In the genomic region with DNA sequence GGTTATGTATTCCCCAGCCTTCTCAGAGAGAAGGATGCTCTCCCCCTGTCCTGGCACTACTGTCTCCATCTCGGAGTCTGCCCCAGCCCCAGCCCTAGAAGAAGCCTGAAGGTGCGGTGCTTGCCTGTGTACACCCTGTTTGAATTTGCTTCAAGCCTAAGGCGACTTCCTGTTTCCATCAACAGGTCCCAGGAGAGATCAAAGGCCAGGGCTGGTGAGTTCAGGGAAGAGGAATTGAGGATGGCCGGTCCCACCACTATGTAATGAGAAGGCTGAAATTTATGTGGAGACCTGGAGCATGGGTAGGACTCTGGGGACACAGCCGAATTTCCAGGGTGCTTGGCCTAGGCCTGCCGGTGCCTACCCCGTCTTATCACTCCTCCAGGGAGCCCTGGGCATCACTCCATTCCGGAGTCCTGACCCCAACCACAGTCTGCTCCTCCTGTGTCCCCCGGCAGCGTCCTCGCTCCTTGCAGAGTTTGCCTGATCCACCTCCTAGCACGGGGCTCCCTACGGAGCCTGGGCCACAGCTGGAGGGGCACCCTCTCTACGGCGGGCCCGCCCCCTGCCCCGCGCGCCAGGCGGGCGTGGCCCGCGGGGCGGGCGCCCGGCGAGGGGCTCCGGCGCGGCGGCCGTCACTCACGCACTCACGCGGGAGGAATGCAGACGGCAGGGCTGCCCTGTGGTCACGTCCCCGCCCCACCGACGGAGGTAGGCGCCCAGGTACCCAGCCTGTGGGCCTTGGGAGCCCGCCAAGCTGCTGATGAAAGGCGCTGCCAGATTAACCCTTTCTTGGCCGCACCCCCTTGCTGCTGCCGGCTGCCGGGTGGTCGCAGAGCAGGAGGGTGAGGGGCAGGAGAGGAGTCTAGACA, we compare ENCODE assay signal across 13 cellular contexts. TPM values are rescaled to one million over a fixed set of nuclear protein-coding genes. Genes with fewer than 3 reads are reported as not detected.
DNase-seq lines count a peak whose midpoint lies in the region; ATAC-seq and TF ChIP-seq lines count a peak whose summit lies in the region.
"Had no signal": no experiment of that assay in that cellular context is flagged by ENCODE, and none has a peak within 500 bp of the region (broad histone marks: within the 10 kb centered on the region; RNA-seq: fewer than 3 reads in every experiment).

No MANE protein-coding gene starts in this region.

- H3K36me3 ChIP-seq in ectodermal cell (ENCODE audit: control insufficient read depth, insufficient read depth, low read length), result no peaks in the 10 kb centered on the region
- H3K36me3 ChIP-seq: cardiac muscle cell had no signal

- H3K27me3 ChIP-seq in ectodermal cell (ENCODE audit: control insufficient read depth, insufficient read depth, low read length, poor library complexity, severe bottlenecking), result peaks cover 46% of the 10 kb centered on the region

- peaks cover 0 to 2% (median 0%) of the 10 kb centered on the region in 9 donors for H3K9me3 Mint-ChIP-seq in naive thymus-derived CD8-positive, alpha-beta T cell

- WGBS in ectodermal cell, 2 experiments, result 10% methylated on average over 47 of the region's 47 CpGs

- H3K4me3 Mint-ChIP-seq in naive thymus-derived CD8-positive, alpha-beta T cell, result no peak overlapping the region

- H3K36me3 Mint-ChIP-seq in naive thymus-derived CD8-positive, alpha-beta T cell, result no peaks in the 10 kb centered on the region

- DNase-seq in ELR (ENCODE audit: low read depth), result peak; percentile 31
- peak in 1 of 10 donors; percentile 9 for DNase-seq in naive thymus-derived CD8-positive, alpha-beta T cell
- DNase-seq in activated CD4-positive, CD25-positive, alpha-beta regulatory T cell (lab: John Stamatoyannopoulos, UW), result no peak
- DNase-seq in activated CD8-positive, alpha-beta memory T cell treated with anti-CD3 and anti-CD28 coated beads, Interleukin-2, amount 50 U/mL, for 4 hours, result no peak
- DNase-seq: activated CD8-positive, alpha-beta memory T cell treated with anti-CD3 and anti-CD28 coated beads, Interleukin-2, amount 50 U/mL, for 48 hours; GDM1; IMR-90; NCI-H748 treated with DMSO at 0.1 percent for 48 hours had no signal

- H3K9me3 ChIP-seq in ectodermal cell (ENCODE audit: control insufficient read depth, low read length), result no peaks in the 10 kb centered on the region

- 0 out of 2 replicates have a peak, but pooled peaks have one; percentile 46 for TF ChIP-seq EP300 in Ishikawa (IDR thresholded peaks at IDR 0.05; ENCODE audit: borderline replicate concordance)

- TF ChIP-seq RAD21 in Ishikawa (IDR thresholded peaks at IDR 0.05; ENCODE audit: low read depth), result no peak

- ATAC-seq in naive thymus-derived CD8-positive, alpha-beta T cell, result peak; percentile 47 to 59
- no peak for ATAC-seq in GM21390 (IDR thresholded peaks at IDR 0.05; ENCODE audit: unreplicated experiment)

- peaks cover 23% of the 10 kb centered on the region for H3K4me1 ChIP-seq in ectodermal cell (ENCODE audit: control insufficient read depth, insufficient read depth, low read length)

- peaks cover 32 to 98% (median 66%) of the 10 kb centered on the region in 5 donors for H3K27me3 Mint-ChIP-seq in naive thymus-derived CD8-positive, alpha-beta T cell

- H3K4me3 ChIP-seq in ectodermal cell (ENCODE audit: insufficient read depth, low read depth, low read length), result peak overlapping the region; percentile 25
- H3K4me3 ChIP-seq: cardiac muscle cell had no signal

- POLR2A ChIA-PET in naive thymus-derived CD8-positive, alpha-beta T cell (lab: Charles Lee), result no interaction called here

- H3K27ac Mint-ChIP-seq in naive thymus-derived CD8-positive, alpha-beta T cell, result peak overlapping the region in 1 of 10 donors; percentile 29

- H3K4me1 Mint-ChIP-seq in naive thymus-derived CD8-positive, alpha-beta T cell, result peaks cover 2 to 16% (median 7%) of the 10 kb centered on the region in 4 donors

- no peak overlapping the region for H3K27ac ChIP-seq in ectodermal cell (ENCODE audit: insufficient read depth, low read depth, low read length, poor library complexity, severe bottlenecking)
- H3K27ac ChIP-seq: cardiac muscle cell had no signal

TF ChIP-seq in Ishikawa, 13 proteins besides CTCF, POLR2A, EP300 and RAD21:
- no peak for TF ChIP-seq REST (IDR thresholded peaks at IDR 0.05; ENCODE audit: low read depth)
- TF ChIP-seq ZBTB7A (IDR thresholded peaks at IDR 0.05; ENCODE audit: low read depth), result peak; percentile 89
- TF ChIP-seq YY1 (IDR thresholded peaks at IDR 0.05; ENCODE audit: low read depth), result no peak
- no peak for TF ChIP-seq EGR1 (IDR thresholded peaks at IDR 0.05)
- TF ChIP-seq TCF12 (IDR thresholded peaks at IDR 0.05; ENCODE audit: low read depth), result no peak
- peak; percentile 81 for TF ChIP-seq NFIC (IDR thresholded peaks at IDR 0.05)
- TF ChIP-seq, protein P1, sequence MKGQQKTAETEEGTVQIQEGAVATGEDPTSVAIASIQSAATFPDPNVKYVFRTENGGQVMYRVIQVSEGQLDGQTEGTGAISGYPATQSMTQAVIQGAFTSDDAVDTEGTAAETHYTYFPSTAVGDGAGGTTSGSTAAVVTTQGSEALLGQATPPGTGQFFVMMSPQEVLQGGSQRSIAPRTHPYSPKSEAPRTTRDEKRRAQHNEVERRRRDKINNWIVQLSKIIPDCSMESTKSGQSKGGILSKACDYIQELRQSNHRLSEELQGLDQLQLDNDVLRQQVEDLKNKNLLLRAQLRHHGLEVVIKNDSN (IDR thresholded peaks at IDR 0.05), result no peak
- TF ChIP-seq CREB1 (IDR thresholded peaks at IDR 0.05; ENCODE audit: low read depth), result no peak
- TF ChIP-seq CEBPB (IDR thresholded peaks at IDR 0.05), result no peak
- TF ChIP-seq TEAD4 (IDR thresholded peaks at IDR 0.05), result peak; percentile 84
- TF ChIP-seq MAX (IDR thresholded peaks at IDR 0.05), result no peak; the same call in 1 of the 2 replicates
- TF ChIP-seq TAF1 (IDR thresholded peaks at IDR 0.05; ENCODE audit: low read depth), result no peak
- no peak for TF ChIP-seq FOXM1 (IDR thresholded peaks at IDR 0.05; ENCODE audit: borderline replicate concordance, low read depth)

RNA-seq across cellular contexts. Expression of gene TAC4, which starts 53.8 kb away (rescaled TPM):
- not detected for polyA plus RNA-seq in ectodermal cell (2013, experiment 1 of 4)
- polyA plus RNA-seq in ectodermal cell (2013, experiment 2 of 4), result not detected
- not detected for polyA plus RNA-seq in ectodermal cell (2013, experiment 3 of 4)
- not detected for polyA plus RNA-seq in ectodermal cell (2013, experiment 4 of 4)
- not detected for total RNA-seq in naive thymus-derived CD8-positive, alpha-beta T cell
- polyA plus RNA-seq in naive thymus-derived CD8-positive, alpha-beta T cell, result not detected
- total RNA-seq: cardiac muscle cell, fibroblast of villous mesenchyme, IMR-90 had no signal
- polyA plus RNA-seq: IMR-90 had no signal
